ENCODE assay signal across 12 cellular contexts in genomic region chr12:121611306-121611705, GRCh38. TPM values are rescaled to one million over a fixed set of nuclear protein-coding genes. Genes with fewer than 3 reads are reported as not detected.
A peak's percentile ranks its signal among the peaks of the same experiment; 100 is the strongest.
DNase-seq lines count a peak whose midpoint lies in the region; ATAC-seq and TF ChIP-seq lines count a peak whose summit lies in the region.
"Had no signal": no experiment of that assay in that cellular context is flagged by ENCODE, and none has a peak within 500 bp of the region (broad histone marks: within the 10 kb centered on the region; RNA-seq: fewer than 3 reads in every experiment).

No MANE protein-coding gene starts in this region.

- H3K4me1 ChIP-seq in muscle layer of colon (ENCODE audit: insufficient read depth, low read length), result peaks cover 23% of the 10 kb centered on the region

- peak; percentile 27 for DNase-seq in AG20443 (ENCODE audit: low spot score)
- DNase-seq in HEK293T (ENCODE audit: extremely low spot score), result peak; percentile 64
- DNase-seq in GM20000 (ENCODE audit: low spot score), result no peak
- no peak for DNase-seq in H4 (ENCODE audit: low spot score)
- DNase-seq: NCI-H510A treated with DMSO at 0.1 percent for 48 hours had no signal

- no peaks in the 10 kb centered on the region for H3K9me3 Mint-ChIP-seq in activated T-helper 17 cell treated with anti-CD3 and anti-CD28 coated beads, Interleukin-2, amount 50 U/mL, for 72 hours
- H3K9me3 Mint-ChIP-seq: CD4-positive, alpha-beta T cell; memory B cell had no signal

- H3K27me3 ChIP-seq in muscle layer of colon (ENCODE audit: control insufficient read depth in 1 of 2, insufficient read depth in 2 of 2, low read length in 2 of 2), result no peaks in the 10 kb centered on the region
- H3K27me3 ChIP-seq: suprapubic skin had no signal

- H3K9me3 ChIP-seq in muscle layer of colon (ENCODE audit: low read length), result no peaks in the 10 kb centered on the region
- H3K9me3 ChIP-seq: suprapubic skin had no signal

- CTCF ChIA-PET in HEK293T (lab: Yijun Ruan, JAX), result no interaction called here

- H3K36me3 ChIP-seq in muscle layer of colon (ENCODE audit: insufficient read depth, low read length), result no peaks in the 10 kb centered on the region
- H3K36me3 ChIP-seq: suprapubic skin had no signal

- TF ChIP-seq CTCF in GM20000 (IDR thresholded peaks at IDR 0.05; ENCODE audit: extremely low read depth, missing control alignments), result no peak

- peak; percentile 68 for ATAC-seq in activated T-helper 17 cell treated with anti-CD3 and anti-CD28 coated beads, Interleukin-2, amount 50 U/mL, for 72 hours (replicated peaks)
- ATAC-seq in GM19397 (IDR thresholded peaks at IDR 0.05; ENCODE audit: unreplicated experiment) (no peak), GM18873 (IDR thresholded peaks at IDR 0.05; ENCODE audit: low FRiP score, unreplicated experiment) (no peak)

- POLR2A ChIA-PET in HEK293T (lab: Yijun Ruan, JAX), result no interaction called here

- H3K27ac ChIP-seq in muscle layer of colon (ENCODE audit: low read depth, low read length), result peak overlapping the region; percentile 59
- H3K27ac ChIP-seq: suprapubic skin had no signal

- peaks cover 5% of the 10 kb centered on the region for H3K4me1 Mint-ChIP-seq in activated T-helper 17 cell treated with anti-CD3 and anti-CD28 coated beads, Interleukin-2, amount 50 U/mL, for 72 hours

- no peak overlapping the region for H3K9ac ChIP-seq in muscle layer of colon (ENCODE audit: low read length)

- H3K36me3 Mint-ChIP-seq in activated T-helper 17 cell treated with anti-CD3 and anti-CD28 coated beads, Interleukin-2, amount 50 U/mL, for 72 hours (ENCODE audit: low read depth), result no peaks in the 10 kb centered on the region
- H3K36me3 Mint-ChIP-seq: memory B cell had no signal

- no peak overlapping the region for H3K4me3 ChIP-seq in muscle layer of colon (ENCODE audit: low read depth in 1 of 2, low read length in 2 of 2)
- H3K4me3 ChIP-seq: suprapubic skin had no signal

- no peak overlapping the region for H3K4me3 Mint-ChIP-seq in activated T-helper 17 cell treated with anti-CD3 and anti-CD28 coated beads, Interleukin-2, amount 50 U/mL, for 72 hours
- H3K4me3 Mint-ChIP-seq: CD4-positive, alpha-beta T cell; memory B cell had no signal

- H3K27ac Mint-ChIP-seq in activated T-helper 17 cell treated with anti-CD3 and anti-CD28 coated beads, Interleukin-2, amount 50 U/mL, for 72 hours, result peak overlapping the region; percentile 69
- H3K27ac Mint-ChIP-seq: CD4-positive, alpha-beta T cell; memory B cell had no signal

- H3K27me3 Mint-ChIP-seq in activated T-helper 17 cell treated with anti-CD3 and anti-CD28 coated beads, Interleukin-2, amount 50 U/mL, for 72 hours, result no peaks in the 10 kb centered on the region
- H3K27me3 Mint-ChIP-seq: CD4-positive, alpha-beta T cell had no signal

TF ChIP-seq in HEK293T, 16 proteins besides CTCF, POLR2A, EP300 and RAD21:
- TF ChIP-seq NFRKB (IDR thresholded peaks at IDR 0.05) (no peak), FOXM1 (IDR thresholded peaks at IDR 0.05; ENCODE audit: borderline replicate concordance) (no peak), CTBP1 (IDR thresholded peaks at IDR 0.05; ENCODE audit: borderline replicate concordance) (no peak), SUZ12 (IDR thresholded peaks at IDR 0.05) (no peak), L3MBTL2 (conservative IDR thresholded peaks at IDR 0.05) (no peak), ELF4 (IDR thresholded peaks at IDR 0.05) (no peak), TARDBP (IDR thresholded peaks at IDR 0.05) (no peak), FOXA1 (IDR thresholded peaks at IDR 0.05) (no peak), ZNF384 (IDR thresholded peaks at IDR 0.05) (no peak), BHLHE40 (IDR thresholded peaks at IDR 0.05; ENCODE audit: borderline replicate concordance) (no peak), ARNT (IDR thresholded peaks at IDR 0.05) (no peak), HDGF (IDR thresholded peaks at IDR 0.05; ENCODE audit: borderline replicate concordance) (no peak), SP1 (IDR thresholded peaks at IDR 0.05) (no peak), FOXK2 (IDR thresholded peaks at IDR 0.05) (no peak), LEF1 (IDR thresholded peaks at IDR 0.05; ENCODE audit: borderline replicate concordance) (no peak), PKNOX1 (IDR thresholded peaks at IDR 0.05) (no peak)

RNA-seq across cellular contexts. Expression of gene ORAI1, which starts 15.0 kb away (rescaled TPM):
- 10 to 100 TPM; 24.0 to 31.3 TPM for total RNA-seq in activated T-helper 17 cell treated with anti-CD3 and anti-CD28 coated beads, Interleukin-2, amount 50 U/mL, for 72 hours
- total RNA-seq in H4 (2014; rRNA removed; shearing (Covaris generic)), result 4.4 and 8.5 TPM in 2 replicates

RNA-seq across cellular contexts. Expression of gene KDM2B, which starts 30.5 kb away (rescaled TPM):
- total RNA-seq in activated T-helper 17 cell treated with anti-CD3 and anti-CD28 coated beads, Interleukin-2, amount 50 U/mL, for 72 hours, result 10 to 100 TPM; 64.2 to 76.4 TPM
- total RNA-seq in H4 (2014; rRNA removed; shearing (Covaris generic)), result 18.4 and 19.7 TPM in 2 replicates

RNA-seq across cellular contexts. Expression of gene MORN3, which starts 58.1 kb away (rescaled TPM):
- total RNA-seq in activated T-helper 17 cell treated with anti-CD3 and anti-CD28 coated beads, Interleukin-2, amount 50 U/mL, for 72 hours, result 1 to 10 TPM; 1.4 to 2.5 TPM
- 0.23 TPM in 1 of 2 replicates, not detected in the other for total RNA-seq in H4 (2014; rRNA removed; shearing (Covaris generic))

Comparison
In these comparisons a context has a peak if more than half of its experiments do, and no peak if none do; other contexts are left out.
1. DNase-seq: peak in AG20443 (single experiment) and HEK293T (single experiment); none in GM20000 (single experiment) and H4 (single experiment).